8 cellular contexts compared by ENCODE assay signal in the genomic region with DNA sequence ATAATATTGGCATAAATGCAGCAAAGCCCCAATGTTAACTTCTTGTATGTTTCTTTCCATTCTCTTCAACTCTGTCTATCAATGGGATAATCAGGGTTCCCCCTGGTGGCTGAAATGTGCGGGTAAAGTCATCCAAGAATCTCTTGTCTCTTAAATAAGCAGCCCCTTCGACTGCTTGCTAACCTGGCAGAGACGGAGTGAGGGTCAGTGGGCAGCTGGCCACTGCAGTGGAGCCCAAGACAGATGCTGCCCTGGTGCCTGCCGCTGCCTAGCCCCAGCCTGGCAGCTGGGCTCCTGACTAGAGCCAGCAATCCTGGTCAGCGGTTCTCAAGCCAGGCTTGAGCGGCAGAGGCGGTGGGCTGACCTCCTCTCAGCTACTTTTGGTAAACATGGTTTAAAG.
DNase-seq lines count a peak whose midpoint lies in the region; ATAC-seq, FAIRE-seq and TF ChIP-seq lines count a peak whose summit lies in the region.

No MANE protein-coding gene starts in this region.

- no peaks in the 10 kb centered on the region for H4K20me1 ChIP-seq in Loucy (ENCODE audit: insufficient read depth, low read length, poor library complexity, severe bottlenecking)

- no peak overlapping the region for H3K9ac ChIP-seq in Loucy (ENCODE audit: low read depth, low read length, poor library complexity, severe bottlenecking)

- CTCF ChIA-PET in A549 (lab: Yijun Ruan, JAX), result interaction anchor here (0.6 to 3.2 kb wide), 63 partner anchors 9 to 601 kb away, joined by 3 to 28 read pairs (median 4); no protein-coding TSS in a partner anchor

- TF ChIP-seq CTCF in A549 (IDR thresholded peaks at IDR 0.05) (peak; percentile 79), GM12872 (IDR thresholded peaks at IDR 0.05; ENCODE audit: insufficient read depth, low read depth, low read length) (peak; percentile 59), Loucy (conservative IDR thresholded peaks at IDR 0.05; ENCODE audit: low read length) (peak; percentile 87), cardiac fibroblast (IDR thresholded peaks at IDR 0.05; ENCODE audit: low read depth, low read length) (peak; percentile 76)

- no peak for FAIRE-seq in A549 (lab: Jason Lieb, UNC)

- WGBS in A549 (ENCODE audit: missing lambda C conversion rate), result 49% methylated on average over 6 of the region's 7 CpGs

- H2AFZ ChIP-seq in Loucy (ENCODE audit: low read length), result no peak overlapping the region

- TF ChIP-seq RAD21 in A549 (conservative IDR thresholded peaks at IDR 0.05 in 1 of 2, IDR thresholded peaks at IDR 0.05 in 1 of 2), result peak; percentile 85 to 87

- no peaks in the 10 kb centered on the region for H3K27me3 ChIP-seq in Loucy (ENCODE audit: insufficient read depth, low read length, poor library complexity, severe bottlenecking)

- H3F3A ChIP-seq in Loucy (ENCODE audit: low read depth), result 0 out of 2 replicates have a peak, but pooled peaks cover 5% of the 10 kb centered on the region

- no peak for TF ChIP-seq POLR2A in A549 (IDR thresholded peaks at IDR 0.05; ENCODE audit: low read length)

- no peaks in the 10 kb centered on the region for H3K79me2 ChIP-seq in Loucy (ENCODE audit: insufficient read depth, low read length)

- H3K4me2 ChIP-seq in A549 (peak overlapping the region; percentile 38; the same call in 2 of the 3 replicates), Loucy (ENCODE audit: low read depth, low read length, poor library complexity, severe bottlenecking) (no peak overlapping the region)

- peak overlapping the region in 1 of 2 experiments; percentile 54; a peak in 1 of 6 replicates for H3K27ac ChIP-seq in A549

- H3K4me3 ChIP-seq in A549 (no peak overlapping the region), Loucy (ENCODE audit: low read length, poor library complexity, severe bottlenecking) (no peak overlapping the region), cardiac fibroblast (replicated peaks in 1 of 2; ENCODE audit: low read depth in 2 of 2, low read length in 2 of 2) (no peak overlapping the region)

- H3K9me3 ChIP-seq in A549 (no peaks in the 10 kb centered on the region), Loucy (ENCODE audit: insufficient read depth, low read depth, low read length) (no peaks in the 10 kb centered on the region)

- no peaks in the 10 kb centered on the region for H3K9me2 ChIP-seq in Loucy (replicated peaks; ENCODE audit: low read depth, low read length)

- POLR2A ChIA-PET in A549 (lab: Yijun Ruan, JAX), result no interaction called here

- TF ChIP-seq EP300 in A549 (IDR thresholded peaks at IDR 0.05), result no peak

- 0 out of 3 replicates have a peak, but pooled peaks cover 5% of the 10 kb centered on the region for H3K4me1 ChIP-seq in A549
- peaks cover 32% of the 10 kb centered on the region for H3K4me1 ChIP-seq in Loucy (ENCODE audit: insufficient read depth, low read length, poor library complexity, severe bottlenecking)

- ATAC-seq in A549 (peak; percentile 73 to 96), GM21576 (IDR thresholded peaks at IDR 0.05; ENCODE audit: unreplicated experiment) (no peak)

- DNase-seq in A549 (ENCODE audit: low read depth in 1 of 2, low spot score in 1 of 2) (peak; percentile 66 to 67), SKM-1 treated with dmso at 0.1 percent for 144 hours (lab: John Stamatoyannopoulos, UW; ENCODE audit: unreplicated experiment) (peak; percentile 17), cardiac fibroblast (ENCODE audit: low read depth in 2 of 2) (peak; percentile 85 to 87), kidney glomerular epithelial cell (lab: John Stamatoyannopoulos, UW) (peak; percentile 73)
- DNase-seq in stimulated activated CD4-positive, alpha-beta T cell treated with anti-CD3 and anti-CD28 coated beads, Interleukin-4, amount 100 ng/mL, for 1 hour, result peak; percentile 40

- H3K36me3 ChIP-seq in Loucy (ENCODE audit: insufficient read depth, low read length), result no peaks in the 10 kb centered on the region

TF ChIP-seq in A549, 52 proteins besides CTCF, POLR2A, EP300 and RAD21:
- TF ChIP-seq POLR2AphosphoS2 (conservative IDR thresholded peaks at IDR 0.05; ENCODE audit: low read length), result no peak
- peak; percentile 95 for TF ChIP-seq SMC3 (IDR thresholded peaks at IDR 0.05)

Comparison
In these comparisons a context has a peak if more than half of its experiments do, and no peak if none do; other contexts are left out.
1. DNase-seq: peak in every context shown above with its lines; median percentile 86 in cardiac fibroblast; 73 in kidney glomerular epithelial cell; 66 in A549; 40 in stimulated activated CD4-positive, alpha-beta T cell treated with anti-CD3 and anti-CD28 coated beads, Interleukin-4, amount 100 ng/mL, for 1 hour; 17 in SKM-1 treated with dmso at 0.1 percent for 144 hours.